26 cellular contexts compared by ENCODE assay signal in the genomic region with DNA sequence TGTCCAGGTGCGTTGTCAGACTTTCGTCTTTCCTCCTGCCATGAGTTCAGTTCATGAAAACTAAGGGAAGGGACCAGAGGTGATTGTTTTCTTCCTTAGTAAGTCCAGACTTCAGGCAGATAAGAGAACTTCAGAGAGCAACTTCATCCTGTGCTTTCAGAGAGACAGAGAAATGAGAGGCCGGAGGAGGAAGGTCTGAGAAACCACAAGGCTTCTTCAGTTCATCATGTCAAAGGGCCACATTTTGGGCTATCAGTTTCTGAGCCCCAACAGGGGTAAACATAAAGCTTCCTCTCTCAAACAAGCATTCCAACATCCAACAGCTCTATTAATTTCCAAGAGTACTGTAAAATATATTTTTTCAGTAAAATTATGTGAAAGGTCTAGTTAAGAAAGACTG.
"Had no signal": no experiment of that assay in that cellular context is flagged by ENCODE, and none has a peak within 500 bp of the region (broad histone marks: within the 10 kb centered on the region; RNA-seq: fewer than 3 reads in every experiment).

No MANE protein-coding gene starts in this region.

- H3K9me3 Mint-ChIP-seq: mesothelial cell of epicardium; nephron; stimulated activated effector memory CD8-positive, alpha-beta T cell treated with anti-CD3 and anti-CD28 coated beads, Interleukin-12 subunit alpha, Interleukin-12 subunit beta, amount 100 ng/mL, for 72 hours had no signal

- H3K4me1 ChIP-seq: gastrocnemius medialis, left lung, psoas muscle, sigmoid colon, stomach, thyroid gland, vagina had no signal

- H3K36me3 ChIP-seq: gastrocnemius medialis, left lung, ovary, sigmoid colon, stomach, thyroid gland, vagina had no signal

- H3K27me3 ChIP-seq: gastrocnemius medialis, left lung, ovary, sigmoid colon, stomach, thyroid gland, vagina had no signal

- H3K27ac Mint-ChIP-seq: mesothelial cell of epicardium; nephron; stimulated activated effector memory CD8-positive, alpha-beta T cell treated with anti-CD3 and anti-CD28 coated beads, Interleukin-12 subunit alpha, Interleukin-12 subunit beta, amount 100 ng/mL, for 72 hours had no signal

- H3K4me1 Mint-ChIP-seq: naive B cell; nephron; stimulated activated effector memory CD8-positive, alpha-beta T cell treated with anti-CD3 and anti-CD28 coated beads, Interleukin-12 subunit alpha, Interleukin-12 subunit beta, amount 100 ng/mL, for 72 hours had no signal

- H3K36me3 Mint-ChIP-seq: mesothelial cell of epicardium; naive B cell; stimulated activated effector memory CD8-positive, alpha-beta T cell treated with anti-CD3 and anti-CD28 coated beads, Interleukin-12 subunit alpha, Interleukin-12 subunit beta, amount 100 ng/mL, for 72 hours had no signal

- H3K9me3 ChIP-seq: gastrocnemius medialis, left lung, mucosa of descending colon, ovary, psoas muscle, sigmoid colon, stomach, thyroid gland, vagina had no signal

- H3K27me3 Mint-ChIP-seq: naive B cell had no signal

- DNase-seq: dorsolateral prefrontal cortex; effector CD4-positive, alpha-beta T cell; foreskin fibroblast; gastrocnemius medialis; head of caudate nucleus; left cardiac atrium; left lung; mesenchymal stem cell; mucosa of descending colon; naive B cell; occipital lobe; ovary; posterior cingulate gyrus; psoas muscle; right cardiac atrium; sigmoid colon; stimulated activated CD4-positive, alpha-beta T cell treated with anti-CD3 and anti-CD28 coated beads, Interleukin-2, amount 100 ng/mL, for 24 hours; stimulated activated CD4-positive, alpha-beta T cell treated with anti-CD3 and anti-CD28 coated beads, Interleukin-4, amount 100 ng/mL, for 24 hours; stimulated activated naive CD4-positive, alpha-beta T cell treated with Interleukin-2 at 50 U/mL for 16 hours; stomach; thyroid gland; trophoblast cell had no signal

- H3K4me3 Mint-ChIP-seq: mesothelial cell of epicardium; naive B cell; nephron; stimulated activated effector memory CD8-positive, alpha-beta T cell treated with anti-CD3 and anti-CD28 coated beads, Interleukin-12 subunit alpha, Interleukin-12 subunit beta, amount 100 ng/mL, for 72 hours had no signal

- H3K4me3 ChIP-seq: dorsolateral prefrontal cortex, gastrocnemius medialis, left lung, mucosa of descending colon, ovary, psoas muscle, sigmoid colon, stomach, thyroid gland, vagina had no signal

- ATAC-seq: gastrocnemius medialis; left cardiac atrium; left lung; mucosa of descending colon; psoas muscle; right cardiac atrium; stimulated activated effector memory CD8-positive, alpha-beta T cell treated with anti-CD3 and anti-CD28 coated beads, Interleukin-12 subunit alpha, Interleukin-12 subunit beta, amount 100 ng/mL, for 72 hours had no signal

- H3K27ac ChIP-seq: dorsolateral prefrontal cortex, gastrocnemius medialis, left lung, ovary, psoas muscle, sigmoid colon, stomach, thyroid gland, vagina had no signal
